Comparison of ENCODE assay signal across 10 cellular contexts in genomic region chr7:17184805-17185689, GRCh38.
DNase-seq lines count a peak whose midpoint lies in the region; ATAC-seq, FAIRE-seq and TF ChIP-seq lines count a peak whose summit lies in the region.
"Had no signal": no experiment of that assay in that cellular context is flagged by ENCODE, and none has a peak within 500 bp of the region (broad histone marks: within the 10 kb centered on the region; RNA-seq: fewer than 3 reads in every experiment).

No MANE protein-coding gene starts in this region.

- H3K36me3 ChIP-seq in astrocyte (ENCODE audit: insufficient read depth, low read length) = no peaks in the 10 kb centered on the region
- no peaks in the 10 kb centered on the region for H3K36me3 ChIP-seq in A673 (ENCODE audit: insufficient read depth, low read length, poor library complexity, severe bottlenecking)
- H3K36me3 ChIP-seq in trophoblast cell (ENCODE audit: control insufficient read depth in 1 of 2, insufficient read depth in 2 of 2, low read length in 2 of 2) = no peaks in the 10 kb centered on the region
- H3K36me3 ChIP-seq in HAP-1 (replicated peaks) = no peaks in the 10 kb centered on the region
- no peaks in the 10 kb centered on the region for H3K36me3 ChIP-seq in uterus

- H2BK120ac ChIP-seq in trophoblast cell (ENCODE audit: insufficient read depth, low read length, poor library complexity) = no peak overlapping the region

- ATAC-seq in GM19043 (IDR thresholded peaks at IDR 0.05; ENCODE audit: low read depth, unreplicated experiment) (peak; percentile 20), HG02885 (IDR thresholded peaks at IDR 0.05; ENCODE audit: poor library complexity, unreplicated experiment) (peak; percentile 18)

- H3K9me3 ChIP-seq in astrocyte (ENCODE audit: insufficient read depth, low read depth, low read length) (no peaks in the 10 kb centered on the region), A673 (ENCODE audit: low read depth, low read length, poor library complexity, severe bottlenecking) (peaks cover 6% of the 10 kb centered on the region), trophoblast cell (ENCODE audit: insufficient read depth, low read depth, low read length) (no peaks in the 10 kb centered on the region), HAP-1 (no peaks in the 10 kb centered on the region), uterus (no peaks in the 10 kb centered on the region)

- H2AK5ac ChIP-seq in trophoblast cell (ENCODE audit: low read length) = no peak overlapping the region

- H3K4me2 ChIP-seq in astrocyte (ENCODE audit: low read length) (no peak overlapping the region), trophoblast cell (ENCODE audit: low read length) (no peak overlapping the region)

- no peak overlapping the region for H2AFZ ChIP-seq in astrocyte (ENCODE audit: low read depth, low read length)
- no peak overlapping the region for H2AFZ ChIP-seq in trophoblast cell (ENCODE audit: insufficient read depth, low read length, poor library complexity)

- H3K18ac ChIP-seq in trophoblast cell (ENCODE audit: low read length) = no peak overlapping the region

- intact Hi-C loops in A673 (cut with micrococcal nuclease; ENCODE audit: unreplicated experiment) (no loop called here), uterus (cut with DNase I; ENCODE audit: low total_unique reads) (no loop called here)

- no peak for TF ChIP-seq CTCF in astrocyte (IDR thresholded peaks at IDR 0.05; ENCODE audit: insufficient read depth, low read depth, low read length)
- no peak for TF ChIP-seq CTCF in A673 (conservative IDR thresholded peaks at IDR 0.05; ENCODE audit: low read depth, low read length)
- no peak for TF ChIP-seq CTCF in uterus (IDR thresholded peaks at IDR 0.05)

- H3K23ac ChIP-seq in trophoblast cell (ENCODE audit: low read length) = no peak overlapping the region

- POLR2A ChIA-PET in A673 (lab: Charles Lee; ENCODE audit: low non-redundant PET) = no interaction called here

- H3K27me3 ChIP-seq in astrocyte (ENCODE audit: insufficient read depth, low read length) (no peaks in the 10 kb centered on the region), A673 (replicated peaks; ENCODE audit: insufficient read depth, low read depth, low read length, poor library complexity) (no peaks in the 10 kb centered on the region), trophoblast cell (ENCODE audit: insufficient read depth, low read length) (no peaks in the 10 kb centered on the region), HAP-1 (ENCODE audit: low read depth) (0 out of 2 replicates have a peak, but pooled peaks cover 5% of the 10 kb centered on the region), uterus (no peaks in the 10 kb centered on the region)

- peaks cover 7% of the 10 kb centered on the region for H3K4me1 Mint-ChIP-seq in astrocyte (ENCODE audit: low read depth, unreplicated experiment)

- no peak overlapping the region for H4K8ac ChIP-seq in trophoblast cell (ENCODE audit: low read depth, low read length)

- TF ChIP-seq POLR2A in uterus (IDR thresholded peaks at IDR 0.05) = no peak

- no peak overlapping the region for H3K9ac ChIP-seq in astrocyte (ENCODE audit: low read length)
- H3K9ac ChIP-seq in trophoblast cell (ENCODE audit: low read length) = no peak overlapping the region

- H3K27ac Mint-ChIP-seq in astrocyte (ENCODE audit: unreplicated experiment) = no peak overlapping the region

- H4K12ac ChIP-seq in trophoblast cell (ENCODE audit: low read depth, low read length) = no peak overlapping the region

- in situ Hi-C loops in HAP-1 (cut with MboI; ENCODE audit: low sequenced_read_pairs) = no loop called here

- no peaks in the 10 kb centered on the region for H3K27me3 Mint-ChIP-seq in astrocyte (ENCODE audit: low read depth, unreplicated experiment)

- H3K27ac ChIP-seq in astrocyte (ENCODE audit: low read depth, low read length) = no peak overlapping the region
- no peak overlapping the region for H3K27ac ChIP-seq in A673 (ENCODE audit: low read depth, low read length, poor library complexity, severe bottlenecking)
- no peak overlapping the region for H3K27ac ChIP-seq in trophoblast cell (ENCODE audit: low read depth, low read length)
- H3K27ac ChIP-seq in uterus = peak overlapping the region in 1 of 2 donors; percentile 43

- H3K4me1 ChIP-seq in astrocyte (ENCODE audit: insufficient read depth, low read length) (no peaks in the 10 kb centered on the region), A673 (ENCODE audit: insufficient read depth, low read length, poor library complexity, severe bottlenecking) (peaks cover 6% of the 10 kb centered on the region), trophoblast cell (ENCODE audit: control insufficient read depth in 1 of 2, insufficient read depth in 2 of 2, low read length in 2 of 2) (no peaks in the 10 kb centered on the region), HAP-1 (no peaks in the 10 kb centered on the region), uterus (no peaks in the 10 kb centered on the region)

- H3K4me3 Mint-ChIP-seq in astrocyte (ENCODE audit: unreplicated experiment) = no peak overlapping the region

- no peak overlapping the region for H3K4ac ChIP-seq in trophoblast cell (ENCODE audit: low read depth, low read length)

- no TSS peak for BruUV-seq in A673 (replicated peaks; lab: Mats Ljungman, UMichigan)

- WGBS in trophoblast cell (ENCODE audit: extremely low coverage, insufficient coverage, insufficient read length) = no CpG with 5 or more reads among the region's 4 CpGs

- H3K79me2 ChIP-seq in astrocyte (ENCODE audit: insufficient read depth, low read length) (no peaks in the 10 kb centered on the region), trophoblast cell (ENCODE audit: control insufficient read depth, insufficient read depth, low read length, poor library complexity) (no peaks in the 10 kb centered on the region)

- H3K4me3 ChIP-seq in astrocyte (ENCODE audit: insufficient read depth, low read depth, low read length) (no peak overlapping the region), A673 (ENCODE audit: low read depth, low read length, poor library complexity, severe bottlenecking) (no peak overlapping the region), trophoblast cell (ENCODE audit: low read depth, low read length) (no peak overlapping the region), HAP-1 (no peak overlapping the region), uterus (no peak overlapping the region)

- no peaks in the 10 kb centered on the region for H4K20me1 ChIP-seq in astrocyte (ENCODE audit: insufficient read depth, low read length)

- no peak for FAIRE-seq in astrocyte (lab: Jason Lieb, UNC)
- FAIRE-seq: islet of Langerhans had no signal

- CTCF ChIA-PET in A673 (lab: Charles Lee) = no interaction called here

- DNase-seq in AG08395 (ENCODE audit: low spot score) = peak; percentile 7
- DNase-seq in astrocyte (ENCODE audit: low read depth) = peak; percentile 36
- no peak for DNase-seq in A673 (ENCODE audit: low spot score)
- no peak for DNase-seq in trophoblast cell
- no peak for DNase-seq in HAP-1 (ENCODE audit: low spot score in 2 of 2)
- DNase-seq in uterus = no peak
- DNase-seq: NCI-H446 treated with DMSO at 0.1 percent for 48 hours had no signal

- H3K9me3 Mint-ChIP-seq in astrocyte (ENCODE audit: unreplicated experiment) = peaks cover 1% of the 10 kb centered on the region

- no peak overlapping the region for H2BK5ac ChIP-seq in trophoblast cell (ENCODE audit: low read depth, low read length, poor library complexity)

- H4K91ac ChIP-seq in trophoblast cell (ENCODE audit: low read depth, low read length) = no peak overlapping the region

- no peak overlapping the region for H2BK12ac ChIP-seq in trophoblast cell (ENCODE audit: low read length)

- no peaks in the 10 kb centered on the region for H3K79me1 ChIP-seq in trophoblast cell (ENCODE audit: low read length)

- H3K36me3 Mint-ChIP-seq in astrocyte (ENCODE audit: low read depth, unreplicated experiment) = no peaks in the 10 kb centered on the region

- H3K14ac ChIP-seq in trophoblast cell (ENCODE audit: low read length) = no peak overlapping the region

Comparison
In these comparisons a context has a peak if more than half of its experiments do, and no peak if none do; other contexts are left out.
1. DNase-seq: peak in AG08395 (single experiment) and astrocyte (single experiment); none in A673 (single experiment), trophoblast cell (0 of 2), HAP-1 (0 of 2) and uterus (0 of 2).